Comparison of ENCODE assay signal across 18 cellular contexts in the genomic region with DNA sequence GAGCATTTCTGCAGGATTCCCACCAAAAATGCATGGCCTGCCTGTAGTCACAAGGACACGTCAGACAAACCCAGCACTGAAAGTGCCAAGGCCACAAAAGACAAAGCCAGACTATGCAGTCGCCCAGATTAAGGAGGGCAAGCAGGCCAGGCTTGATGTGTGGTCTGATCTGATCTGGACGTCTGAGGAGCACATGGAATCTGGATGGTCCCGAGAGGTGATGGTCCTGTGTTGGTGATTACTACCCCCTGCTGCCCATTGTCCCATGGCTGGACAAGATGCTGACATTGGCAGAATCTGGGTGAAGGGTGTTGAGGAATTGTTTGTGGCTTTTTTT.
"Had no signal": no experiment of that assay in that cellular context is flagged by ENCODE, and none has a peak within 500 bp of the region (broad histone marks: within the 10 kb centered on the region; RNA-seq: fewer than 3 reads in every experiment).

No MANE protein-coding gene starts in this region.

- H3K36me3 ChIP-seq: transverse colon had no signal

- ATAC-seq: activated T-cell treated with anti-CD3 and anti-CD28 coated beads, Interleukin-2, amount 50 U/mL, for 4 hours; heart right ventricle; left ventricle myocardium superior; pancreas; stimulated activated memory B cell treated with anti-CD40 and anti-IgM and Interleukin-4, amounts not matched to agents 10 μg/mL and 1 μg/mL and 100 μg/mL, for 72 hours had no signal

- H3K4me1 ChIP-seq: ascending aorta, heart right ventricle, neural progenitor cell, pancreas, transverse colon had no signal

- H2AFZ ChIP-seq: neural progenitor cell had no signal

- H3K4me2 ChIP-seq: neural progenitor cell had no signal

- H3K27ac ChIP-seq: ascending aorta, heart right ventricle, neural progenitor cell, pancreas, skin epidermis, transverse colon had no signal

- DNase-seq: activated gamma-delta T cell treated with Interleukin-2 at 50 U/mL for 16 hours; activated naive CD8-positive, alpha-beta T cell treated with anti-CD3 and anti-CD28 coated beads, Interleukin-2, amount 10 ng/mL, durations not matched to agents 7 days and 5 days; activated T-cell treated with anti-CD3 and anti-CD28 coated beads, Interleukin-2, amount 50 U/mL, for 4 hours; effector CD4-positive, alpha-beta T cell; foreskin melanocyte; heart right ventricle; left ventricle myocardium superior; mesendoderm; retina; T-helper 9 cell; transverse colon had no signal

- H3K9ac ChIP-seq: neural progenitor cell had no signal

- H3K27me3 ChIP-seq: ascending aorta, heart right ventricle, neural progenitor cell, pancreas, transverse colon had no signal

- FAIRE-seq: bronchial epithelial cell, keratinocyte, pancreas had no signal

- H3K9me3 ChIP-seq: ascending aorta, heart right ventricle, pancreas, transverse colon had no signal

- H3K4me3 ChIP-seq: ascending aorta, heart right ventricle, neural progenitor cell, pancreas, skin epidermis, transverse colon had no signal
